Comparison of ENCODE assay signal across 30 cellular contexts in genomic region chr15:93619597-93619996, GRCh38.
"Had no signal": no experiment of that assay in that cellular context is flagged by ENCODE, and none has a peak within 500 bp of the region (broad histone marks: within the 10 kb centered on the region; RNA-seq: fewer than 3 reads in every experiment).

No MANE protein-coding gene starts in this region.

- H3K9me3 ChIP-seq: adrenal gland, body of pancreas, breast epithelium, colonic mucosa, heart left ventricle had no signal

- H3K4me1 ChIP-seq: adrenal gland, body of pancreas, breast epithelium, colonic mucosa had no signal

- H3K36me3 ChIP-seq: adrenal gland, breast epithelium, cardiac muscle cell, colonic mucosa, heart left ventricle, WERI-Rb-1 had no signal

- H3K4me3 ChIP-seq: adrenal gland, body of pancreas, breast epithelium, cardiac muscle cell, colonic mucosa, heart left ventricle had no signal

- H3K27ac ChIP-seq: adrenal gland, body of pancreas, breast epithelium, cardiac muscle cell, colonic mucosa, heart left ventricle, WERI-Rb-1 had no signal

- H3K27me3 ChIP-seq: body of pancreas, breast epithelium, colonic mucosa had no signal

- DNase-seq: activated CD4-positive, alpha-beta memory T cell treated with anti-CD3 and anti-CD28 coated beads for 36 hours; activated CD4-positive, alpha-beta T cell treated with anti-CD3 and anti-CD28 coated beads for 36 hours; activated CD4-positive, alpha-beta T cell treated with anti-CD3 and anti-CD28 coated beads, Interleukin-2, amount 10 ng/mL, durations not matched to agents 24 days and 14 days; activated CD4-positive, CD25-positive, alpha-beta regulatory T cell; activated CD4-positive, CD25-positive, alpha-beta regulatory T cell treated with anti-CD3 and anti-CD28 coated beads, Interleukin-2, amount 50 U/mL, for 72 hours; activated CD8-positive, alpha-beta memory T cell treated with anti-CD3 and anti-CD28 coated beads, Interleukin-2, amount 10 ng/mL, durations not matched to agents 7 days and 5 days; activated CD8-positive, alpha-beta memory T cell treated with anti-CD3 and anti-CD28 coated beads, Interleukin-2, amount 50 U/mL, for 4 hours; activated CD8-positive, alpha-beta T cell treated with anti-CD3 and anti-CD28 coated beads, Interleukin-2, amount 10 ng/mL, durations not matched to agents 7 days and 5 days; activated effector memory CD4-positive, alpha-beta T cell treated with anti-CD3 and anti-CD28 coated beads, Interleukin-2, amount 50 U/mL, for 16 hours; activated naive CD4-positive, alpha-beta T cell treated with anti-CD3 and anti-CD28 coated beads for 36 hours; activated naive CD8-positive, alpha-beta T cell treated with anti-CD3 and anti-CD28 coated beads for 36 hours; activated naive CD8-positive, alpha-beta T cell treated with anti-CD3 and anti-CD28 coated beads, Interleukin-2, amount 50 U/mL, for 24 hours; activated T-cell treated with anti-CD3 and anti-CD28 coated beads, Interleukin-2, amount 50 U/mL, for 1 hour; activated T-cell treated with anti-CD3 and anti-CD28 coated beads, Interleukin-2, amount 50 U/mL, for 48 hours; adrenal gland; amygdala; aorta; body of pancreas; central memory CD4-positive, alpha-beta T cell; cerebellar nuclear complex; colonic mucosa; effector memory CD4-positive, alpha-beta T cell; endodermal cell; foreskin fibroblast; glutamatergic neuron; heart left ventricle; T1000; WERI-Rb-1 had no signal
